8 cellular contexts compared by ENCODE assay signal in genomic region chr19:43425567-43426392, GRCh38. TPM values are rescaled to one million over a fixed set of nuclear protein-coding genes. Genes with fewer than 3 reads are reported as not detected.
DNase-seq lines count a peak whose midpoint lies in the region; ATAC-seq, FAIRE-seq and TF ChIP-seq lines count a peak whose summit lies in the region.

No MANE protein-coding gene starts in this region.

- no peaks in the 10 kb centered on the region for H3K9me3 Mint-ChIP-seq in HFFc6
- no peaks in the 10 kb centered on the region for H3K9me3 Mint-ChIP-seq in activated naive CD8-positive, alpha-beta T cell treated with anti-CD3 and anti-CD28 coated beads for 36 hours
- no peaks in the 10 kb centered on the region for H3K9me3 Mint-ChIP-seq in activated T-helper 17 cell treated with anti-CD3 and anti-CD28 coated beads, Interleukin-2, amount 50 U/mL, for 72 hours

- FAIRE-seq in TTC549 (lab: Jason Lieb, UNC), result peak; percentile 39

- peak; percentile 72 for TF ChIP-seq CTCF in HFFc6 (IDR thresholded peaks at IDR 0.05)

- peak overlapping the region; percentile 37 for H3K27ac Mint-ChIP-seq in HFFc6
- H3K27ac Mint-ChIP-seq in activated naive CD8-positive, alpha-beta T cell treated with anti-CD3 and anti-CD28 coated beads for 36 hours, result no peak overlapping the region
- H3K27ac Mint-ChIP-seq in activated T-helper 17 cell treated with anti-CD3 and anti-CD28 coated beads, Interleukin-2, amount 50 U/mL, for 72 hours, result no peak overlapping the region

- peaks cover 25% of the 10 kb centered on the region for H3K4me1 Mint-ChIP-seq in HFFc6 (ENCODE audit: low read depth)
- H3K4me1 Mint-ChIP-seq in activated naive CD8-positive, alpha-beta T cell treated with anti-CD3 and anti-CD28 coated beads for 36 hours, result peaks cover 2% of the 10 kb centered on the region
- peaks cover 13% of the 10 kb centered on the region for H3K4me1 Mint-ChIP-seq in activated T-helper 17 cell treated with anti-CD3 and anti-CD28 coated beads, Interleukin-2, amount 50 U/mL, for 72 hours

- H3K36me3 Mint-ChIP-seq in HFFc6 (ENCODE audit: low read depth), result no peaks in the 10 kb centered on the region
- no peaks in the 10 kb centered on the region for H3K36me3 Mint-ChIP-seq in activated naive CD8-positive, alpha-beta T cell treated with anti-CD3 and anti-CD28 coated beads for 36 hours
- H3K36me3 Mint-ChIP-seq in activated T-helper 17 cell treated with anti-CD3 and anti-CD28 coated beads, Interleukin-2, amount 50 U/mL, for 72 hours (ENCODE audit: low read depth), result no peaks in the 10 kb centered on the region

- peak; percentile 7 for DNase-seq in Ammon's horn (ENCODE audit: low spot score)
- DNase-seq in HFFc6, result peak; percentile 25
- peak; percentile 51 for DNase-seq in left lobe of liver (ENCODE audit: low spot score)
- no peak for DNase-seq in activated naive CD8-positive, alpha-beta T cell treated with anti-CD3 and anti-CD28 coated beads for 36 hours

- ATAC-seq in left lobe of liver, result peak; percentile 55
- ATAC-seq in GM18868 (IDR thresholded peaks at IDR 0.05; ENCODE audit: unreplicated experiment), result no peak
- ATAC-seq in activated T-helper 17 cell treated with anti-CD3 and anti-CD28 coated beads, Interleukin-2, amount 50 U/mL, for 72 hours (replicated peaks), result no peak
- no peak for ATAC-seq in activated CD4-positive, CD25-positive, alpha-beta regulatory T cell treated with anti-CD3 and anti-CD28 coated beads, Interleukin-2, amount 50 U/mL, for 24 hours

- H3K4me3 Mint-ChIP-seq in HFFc6, result peak overlapping the region; percentile 53; the same call in 1 of the 2 replicates
- no peak overlapping the region for H3K4me3 Mint-ChIP-seq in activated naive CD8-positive, alpha-beta T cell treated with anti-CD3 and anti-CD28 coated beads for 36 hours
- no peak overlapping the region for H3K4me3 Mint-ChIP-seq in activated T-helper 17 cell treated with anti-CD3 and anti-CD28 coated beads, Interleukin-2, amount 50 U/mL, for 72 hours

- H3K27me3 Mint-ChIP-seq in HFFc6 (ENCODE audit: insufficient read depth), result peaks cover 13% of the 10 kb centered on the region
- H3K27me3 Mint-ChIP-seq in activated naive CD8-positive, alpha-beta T cell treated with anti-CD3 and anti-CD28 coated beads for 36 hours, result peaks cover 5% of the 10 kb centered on the region
- peaks cover 6% of the 10 kb centered on the region for H3K27me3 Mint-ChIP-seq in activated T-helper 17 cell treated with anti-CD3 and anti-CD28 coated beads, Interleukin-2, amount 50 U/mL, for 72 hours

RNA-seq across cellular contexts. Expression of gene TEX101, which starts 11.1 kb away (rescaled TPM):
- not detected for total RNA-seq in HFFc6 (2021; fragmentation: NEBNext Ultra II Directional; extraction: Animal tissue kit (Norgen Biotek cat#: 25700))
- not detected for total RNA-seq in left lobe of liver
- not detected for total RNA-seq in activated naive CD8-positive, alpha-beta T cell treated with anti-CD3 and anti-CD28 coated beads for 36 hours
- total RNA-seq in activated T-helper 17 cell treated with anti-CD3 and anti-CD28 coated beads, Interleukin-2, amount 50 U/mL, for 72 hours, result not detected

RNA-seq across cellular contexts. Expression of gene LYPD3, which starts 39.6 kb away (rescaled TPM):
- total RNA-seq in HFFc6 (2021; fragmentation: NEBNext Ultra II Directional; extraction: Animal tissue kit (Norgen Biotek cat#: 25700)), result under 1 TPM; 0.17 to 0.35 (median 0.22) TPM
- 0.53 TPM for total RNA-seq in left lobe of liver
- total RNA-seq in activated naive CD8-positive, alpha-beta T cell treated with anti-CD3 and anti-CD28 coated beads for 36 hours, result 1 to 10 TPM; 5.2 to 5.3 TPM
- total RNA-seq in activated T-helper 17 cell treated with anti-CD3 and anti-CD28 coated beads, Interleukin-2, amount 50 U/mL, for 72 hours, result 1 to 10 TPM; 1.0 to 3.0 TPM
